9 cellular contexts compared by ENCODE assay signal in the genomic region with DNA sequence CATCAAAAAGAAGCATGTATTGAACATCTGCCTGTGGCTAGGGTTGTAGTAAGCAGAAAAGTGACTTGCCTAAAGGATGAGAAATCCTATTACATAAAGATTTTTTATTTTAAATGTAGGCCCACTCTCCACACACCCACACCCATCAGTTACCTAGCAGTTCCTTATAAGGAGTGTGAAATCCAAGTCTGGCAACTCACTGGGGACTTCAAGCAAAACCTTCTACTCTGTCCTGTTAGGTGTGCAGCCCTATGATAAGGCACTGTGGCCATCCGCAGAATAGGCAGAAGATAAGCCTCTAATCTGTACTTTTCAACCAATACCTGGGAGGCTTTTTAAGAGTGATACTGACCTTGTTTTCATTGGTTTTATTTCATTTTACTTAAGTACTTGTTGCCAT. TPM values are rescaled to one million over a fixed set of nuclear protein-coding genes. Genes with fewer than 3 reads are reported as not detected.
"Had no signal": no experiment of that assay in that cellular context is flagged by ENCODE, and none has a peak within 500 bp of the region (broad histone marks: within the 10 kb centered on the region; RNA-seq: fewer than 3 reads in every experiment).

No MANE protein-coding gene starts in this region.

- H3K4me3 ChIP-seq: GM23248, HAP-1 had no signal

- H3K9me3 ChIP-seq: HAP-1 had no signal

- DNase-seq: GM23248, GOT3, H7, HFFc6 had no signal

- H2AFZ ChIP-seq: GM23248 had no signal

- H3K27ac ChIP-seq: GM23248, HL-60 had no signal

- H3K36me3 ChIP-seq: HAP-1 had no signal

- H3K9ac ChIP-seq: GM23248 had no signal

- ATAC-seq: HCT116, HepG2 had no signal

- FAIRE-seq: HepG2 had no signal

RNA-seq across cellular contexts. Expression of gene TJP1, which starts 52.7 kb away (rescaled TPM):
- polyA plus RNA-seq: IgD-negative memory B cell had no signal
